In the genomic region with DNA sequence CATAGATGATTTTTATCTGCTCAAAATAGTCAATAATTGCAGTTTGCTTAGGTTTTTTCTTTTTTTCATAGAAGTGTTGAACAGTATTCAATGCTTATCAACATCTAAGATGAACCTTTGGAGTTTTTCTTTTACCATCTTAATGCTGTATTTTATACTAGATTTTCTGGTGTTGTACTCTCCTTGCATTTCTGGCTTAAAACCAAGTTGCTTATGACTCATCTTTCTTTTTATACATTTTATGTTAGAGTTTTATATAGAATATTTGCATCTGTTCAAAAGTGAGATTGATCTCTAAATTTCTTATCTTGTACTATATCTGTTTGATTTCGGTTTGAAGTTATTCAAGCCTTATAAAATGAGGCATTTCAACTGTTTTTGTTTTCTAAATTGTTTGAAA, we compare ENCODE assay signal across 18 cellular contexts.
"Had no signal": no experiment of that assay in that cellular context is flagged by ENCODE, and none has a peak within 500 bp of the region (broad histone marks: within the 10 kb centered on the region; RNA-seq: fewer than 3 reads in every experiment).

No MANE protein-coding gene starts in this region.

- H3K4me3 ChIP-seq: lung, thyroid gland had no signal

- DNase-seq: activated CD4-positive, alpha-beta T cell treated with anti-CD3 and anti-CD28 coated beads, Interleukin-2, amount 10 ng/mL, durations not matched to agents 24 days and 14 days; activated CD8-positive, alpha-beta memory T cell treated with anti-CD3 and anti-CD28 coated beads, Interleukin-2, amount 50 U/mL, for 4 hours; activated CD8-positive, alpha-beta T cell treated with anti-CD3 and anti-CD28 coated beads, Interleukin-2, amount 10 ng/mL, durations not matched to agents 7 days and 5 days; activated naive CD4-positive, alpha-beta T cell treated with anti-CD3 and anti-CD28 coated beads, Interleukin-2, amount 10 ng/mL, durations not matched to agents 7 days and 5 days; activated naive CD8-positive, alpha-beta T cell treated with anti-CD3 and anti-CD28 coated beads, Interleukin-2, amount 50 U/mL, for 24 hours; activated T-cell treated with anti-CD3 and anti-CD28 coated beads, Interleukin-2, amount 50 U/mL, for 4 hours; aorta; effector memory CD4-positive, alpha-beta T cell; hypothalamus; kidney; nucleus accumbens; retina; stimulated activated naive CD4-positive, alpha-beta T cell; T1000; thyroid gland had no signal

- H3K36me3 ChIP-seq: thyroid gland had no signal

- H3K9me3 ChIP-seq: thyroid gland had no signal

- ATAC-seq: activated CD8-positive, alpha-beta T cell treated with anti-CD3 and anti-CD28 coated beads, Interleukin-2, amount 10 ng/mL, durations not matched to agents 7 days and 5 days; activated naive CD8-positive, alpha-beta T cell treated with anti-CD3 and anti-CD28 coated beads, Interleukin-2, amount 50 U/mL, for 24 hours; activated T-cell treated with anti-CD3 and anti-CD28 coated beads, Interleukin-2, amount 50 U/mL, for 4 hours; left lobe of liver had no signal

- H3K27ac ChIP-seq: epithelial cell of prostate, thyroid gland had no signal

- H3K27me3 ChIP-seq: thyroid gland had no signal
